Comparison of ENCODE assay signal across 13 cellular contexts in genomic region chr4:10666616-10667015, GRCh38.
A peak's percentile ranks its signal among the peaks of the same experiment; 100 is the strongest.
DNase-seq lines count a peak whose midpoint lies in the region; TF ChIP-seq lines count a peak whose summit lies in the region.
"Had no signal": no experiment of that assay in that cellular context is flagged by ENCODE, and none has a peak within 500 bp of the region (broad histone marks: within the 10 kb centered on the region; RNA-seq: fewer than 3 reads in every experiment).

No MANE protein-coding gene starts in this region.

- POLR2A ChIA-PET in RWPE1 (lab: Yijun Ruan, JAX; ENCODE audit: low non-redundant PET), result no interaction called here

- CTCF ChIA-PET in RWPE1 (lab: Yijun Ruan, JAX), result no interaction called here

- DNase-seq in COR-L47 (lab: John Stamatoyannopoulos, UW), result peak; percentile 88
- DNase-seq in HuH-7 (ENCODE audit: low spot score), result peak; percentile 2
- DNase-seq in NCI-H345 (lab: John Stamatoyannopoulos, UW), result peak; percentile 61
- DNase-seq in cerebellar cortex (ENCODE audit: low spot score), result peak; percentile 85
- DNase-seq in activated gamma-delta T cell treated with Interleukin-2 at 50 U/mL for 16 hours, result no peak
- DNase-seq in NCI-H187 treated with DMSO at 0.1 percent for 48 hours (lab: John Stamatoyannopoulos, UW), result no peak
- DNase-seq in RWPE1 (ENCODE audit: low spot score), result no peak
- DNase-seq: CD4-positive, alpha-beta memory T cell; DMS79; OCI-M1; SK-N-SH had no signal

- no peak for TF ChIP-seq CTCF in RWPE1 (conservative IDR thresholded peaks at IDR 0.05; ENCODE audit: low read depth)

- H3K27ac ChIP-seq in RWPE1, result no peak overlapping the region
- H3K27ac ChIP-seq: A549, BLaER1 had no signal

Comparison
In these comparisons a context has a peak if more than half of its experiments do, and no peak if none do; other contexts are left out.
1. DNase-seq: peak in COR-L47 (single experiment), HuH-7 (single experiment), NCI-H345 (single experiment) and cerebellar cortex (single experiment); none in activated gamma-delta T cell treated with Interleukin-2 at 50 U/mL for 16 hours (single experiment), NCI-H187 treated with DMSO at 0.1 percent for 48 hours (single experiment) and RWPE1 (single experiment).